ENCODE assay signal across 23 cellular contexts in genomic region chr7:105047932-105048331, GRCh38. TPM values are rescaled to one million over a fixed set of nuclear protein-coding genes. Genes with fewer than 3 reads are reported as not detected.
DNase-seq lines count a peak whose midpoint lies in the region; ATAC-seq, FAIRE-seq and TF ChIP-seq lines count a peak whose summit lies in the region.
"Had no signal": no experiment of that assay in that cellular context is flagged by ENCODE, and none has a peak within 500 bp of the region (broad histone marks: within the 10 kb centered on the region; RNA-seq: fewer than 3 reads in every experiment).

No MANE protein-coding gene starts in this region.

- ATAC-seq in HepG2 (no peak), right lobe of liver (no peak), psoas muscle (peak in 2 of 4 donors; percentile 33 to 35), HG03097 (IDR thresholded peaks at IDR 0.05; ENCODE audit: low FRiP score, unreplicated experiment) (no peak)

- H3K9me3 Mint-ChIP-seq in activated T-cell treated with anti-CD3 and anti-CD28 coated beads, Interleukin-2, amount 50 U/mL, for 24 hours, result no peaks in the 10 kb centered on the region

- H3K27me3 Mint-ChIP-seq in activated T-cell treated with anti-CD3 and anti-CD28 coated beads, Interleukin-2, amount 50 U/mL, for 24 hours, result no peaks in the 10 kb centered on the region

- peaks cover 67% of the 10 kb centered on the region for H3K4me1 Mint-ChIP-seq in activated T-cell treated with anti-CD3 and anti-CD28 coated beads, Interleukin-2, amount 50 U/mL, for 24 hours (ENCODE audit: low read depth)

- no peak for DNase-seq in activated T-cell treated with anti-CD3 and anti-CD28 coated beads, Interleukin-2, amount 50 U/mL, for 24 hours
- DNase-seq in activated T-cell treated with anti-CD3 and anti-CD28 coated beads, Interleukin-2, amount 50 U/mL, for 48 hours, result no peak
- DNase-seq in HepG2 (ENCODE audit: low spot score) (no peak), right lobe of liver (no peak), psoas muscle (no peak), AG08395 (ENCODE audit: low spot score) (no peak), NCI-H146 treated with DMSO at 0.1 percent for 48 hours (lab: John Stamatoyannopoulos, UW; ENCODE audit: unreplicated experiment) (no peak)
- DNase-seq: ACHN, C1 segment of cervical spinal cord, DMS53, GDM1, GOT3, HCEC 1CT, NCI-H1105, NCI-H146, NCI-H2029 treated with DMSO at 0.1 percent for 48 hours, NCI-H226, NCI-H510A treated with DMSO at 0.1 percent for 48 hours, NCI-H748 treated with DMSO at 0.1 percent for 48 hours had no signal

- H3K27me3 ChIP-seq in HepG2 (ENCODE audit: control insufficient read depth in 1 of 2, insufficient read depth in 2 of 2, low read length in 2 of 2) (no peaks in the 10 kb centered on the region), right lobe of liver (no peaks in the 10 kb centered on the region), psoas muscle (ENCODE audit: insufficient read depth in 3 of 3, low read length in 2 of 3) (no peaks in the 10 kb centered on the region)

- no peak overlapping the region for H3K27ac ChIP-seq in HepG2 (ENCODE audit: extremely low read length, insufficient read depth, low read length)
- no peak overlapping the region for H3K27ac ChIP-seq in right lobe of liver
- H3K27ac ChIP-seq in psoas muscle, result peak overlapping the region; percentile 21
- H3K27ac ChIP-seq: 22Rv1, KMS-11, RWPE1 had no signal

- no peak for TF ChIP-seq EP300 in HepG2 (IDR thresholded peaks at IDR 0.05; ENCODE audit: low read depth in 2 of 2, low read length in 2 of 2)
- no peak for TF ChIP-seq EP300 in HepG2 (CRISPR knock-in tag; IDR thresholded peaks at IDR 0.05; ENCODE audit: borderline replicate concordance)

- H3K4me3 Mint-ChIP-seq in activated T-cell treated with anti-CD3 and anti-CD28 coated beads, Interleukin-2, amount 50 U/mL, for 24 hours, result no peak overlapping the region

- 99% methylated on average over 4 of the region's 4 CpGs for WGBS in HepG2 (ENCODE audit: low lambda C conversion rate)
- 80% methylated on average over 3 of the region's 4 CpGs for WGBS in right lobe of liver (ENCODE audit: insufficient coverage, low coverage, low lambda C conversion rate, missing lambda C conversion rate)
- 62 to 84% (median 70%) methylated on average over 4 of the region's 4 CpGs for WGBS in psoas muscle, 3 donors

- 0 out of 2 replicates have a peak, but pooled peaks cover 9% of the 10 kb centered on the region for H4K20me1 ChIP-seq in HepG2 (ENCODE audit: insufficient read depth, low read length)

- no peak for TF ChIP-seq RAD21 in HepG2 (CRISPR knock-in tag; IDR thresholded peaks at IDR 0.05)

- POLR2A ChIA-PET in HepG2 (lab: Yijun Ruan, JAX), result no interaction called here

- H3K79me2 ChIP-seq in HepG2 (ENCODE audit: insufficient read depth, low read length), result peaks cover 15% of the 10 kb centered on the region

- no peak for FAIRE-seq in HepG2 (lab: Jason Lieb, UNC)

- H3K36me3 ChIP-seq in HepG2 (replicated peaks in 1 of 2; ENCODE audit: control insufficient read depth in 1 of 2, insufficient read depth in 2 of 2, low read length in 2 of 2) (peaks cover 10 to 68% of the 10 kb centered on the region in 2 experiments), right lobe of liver (peaks cover 0 to 1% (median under 1%) of the 10 kb centered on the region in 4 donors), psoas muscle (ENCODE audit: insufficient read depth in 1 of 2, low read depth in 1 of 2) (peaks cover 0 to 52% of the 10 kb centered on the region in 2 donors)

- in situ Hi-C loops in HepG2 (cut with HindIII; ENCODE audit: extremely low pct_ligation_motif_present, low pct_unique_long_range_greater_than_20kb), result no loop called here

- BruUV-seq in HepG2 (replicated peaks; lab: Mats Ljungman, UMichigan), result TSS peak; percentile 8

- H2AFZ ChIP-seq in HepG2 (ENCODE audit: low read length), result no peak overlapping the region

- peaks cover 88% of the 10 kb centered on the region for H3K36me3 Mint-ChIP-seq in activated T-cell treated with anti-CD3 and anti-CD28 coated beads, Interleukin-2, amount 50 U/mL, for 24 hours (ENCODE audit: low read depth)

- peak overlapping the region; percentile 44 for H3K27ac Mint-ChIP-seq in activated T-cell treated with anti-CD3 and anti-CD28 coated beads, Interleukin-2, amount 50 U/mL, for 24 hours

- CTCF ChIA-PET in HepG2 (lab: Yijun Ruan, JAX; ENCODE audit: low intra/inter-chr PET ratio, low total read pairs), result no interaction called here

- H3K4me1 ChIP-seq in HepG2 (ENCODE audit: insufficient read depth, low read length) (no peaks in the 10 kb centered on the region), right lobe of liver (peaks cover 0 to 10% (median 0%) of the 10 kb centered on the region in 4 donors), psoas muscle (peaks cover 37% of the 10 kb centered on the region)

- TF ChIP-seq POLR2A in HepG2 (IDR thresholded peaks at IDR 0.05; ENCODE audit: insufficient read depth in 1 of 2, low read depth in 2 of 2, low read length in 2 of 2), result no peak
- TF ChIP-seq POLR2A in right lobe of liver (IDR thresholded peaks at IDR 0.05), result no peak

- intact Hi-C loops in HepG2 (cut with micrococcal nuclease; ENCODE audit: unreplicated experiment), result no loop called here
- intact Hi-C loops in right lobe of liver (cut with DNase I), result no loop called here
- intact Hi-C loops in psoas muscle (cut with DNase I), result no loop called here

- H3K4me2 ChIP-seq in HepG2 (ENCODE audit: low read depth, low read length), result no peak overlapping the region
- H3K4me2 ChIP-seq: KMS-11 had no signal

- no peaks in the 10 kb centered on the region for H3K9me3 ChIP-seq in HepG2 (ENCODE audit: low read length)
- no peaks in the 10 kb centered on the region for H3K9me3 ChIP-seq in right lobe of liver
- H3K9me3 ChIP-seq in psoas muscle, result no peaks in the 10 kb centered on the region

- H3K4me3 ChIP-seq in HepG2 (replicated peaks in 1 of 3; ENCODE audit: insufficient read depth in 1 of 3, low read depth in 2 of 3, low read length in 3 of 3) (no peak overlapping the region), right lobe of liver (no peak overlapping the region), psoas muscle (no peak overlapping the region)

- no peak for TF ChIP-seq CTCF in HepG2 (CRISPR knock-in tag; IDR thresholded peaks at IDR 0.05)
- TF ChIP-seq CTCF in right lobe of liver (IDR thresholded peaks at IDR 0.05), result no peak
- no peak for TF ChIP-seq CTCF in psoas muscle (IDR thresholded peaks at IDR 0.05)

- H3K9ac ChIP-seq in HepG2 (ENCODE audit: insufficient read depth, low read depth, low read length), result no peak overlapping the region
- H3K9ac ChIP-seq: KMS-11 had no signal

TF ChIP-seq in HepG2, 621 proteins besides CTCF, POLR2A, EP300 and RAD21 (continues in another document):
- no peak for TF ChIP-seq TERF1 (CRISPR knock-in tag; IDR thresholded peaks at IDR 0.05)
- no peak for TF ChIP-seq ZNF430 (CRISPR knock-in tag; IDR thresholded peaks at IDR 0.05)
- TF ChIP-seq RFX1 (IDR thresholded peaks at IDR 0.05), result no peak
- no peak for TF ChIP-seq ZNF607 (CRISPR knock-in tag; IDR thresholded peaks at IDR 0.05; ENCODE audit: borderline replicate concordance)

RNA-seq across cellular contexts. Expression of gene KMT2E, which starts 33.9 kb away (rescaled TPM):
- total RNA-seq in HepG2 (2016; rRNA removed; fragmentation: Illumina TruSeq; extraction: Trizol), result 24.4 and 31.3 TPM in 2 replicates
- 33.8 and 35.5 TPM in 2 replicates for total RNA-seq in HepG2 (2016; cell fraction: cytosol; rRNA removed; fragmentation: Illumina TruSeq; extraction: Trizol; ENCODE audit: low read depth)
- total RNA-seq in HepG2 (2016; cell fraction: insoluble cytoplasmic fraction; rRNA removed; fragmentation: Illumina TruSeq; extraction: Trizol), result 22.1 and 28.1 TPM in 2 replicates
- 22.4 and 24.0 TPM in 2 replicates for total RNA-seq in HepG2 (2016; cell fraction: membrane; rRNA removed; fragmentation: Illumina TruSeq; extraction: Trizol)
- total RNA-seq in HepG2 (2016; cell fraction: nucleus; rRNA removed; fragmentation: Illumina TruSeq; extraction: Trizol), result 66.2 and 71.2 TPM in 2 replicates
- polyA plus RNA-seq in HepG2 (2011; rRNA removed), result 6.3 and 7.2 TPM in 2 replicates
- 4.4 and 6.3 TPM in 2 replicates for polyA plus RNA-seq in HepG2 (2011; cell fraction: cytosol; rRNA removed)
- 37.0 and 41.5 TPM in 2 replicates for polyA plus RNA-seq in HepG2 (2011; cell fraction: nucleus; rRNA removed)
- polyA plus RNA-seq in HepG2 (2012), result 22.0 and 24.0 TPM in 2 replicates
- polyA plus RNA-seq in HepG2 (2016; cell fraction: cytosol; fragmentation: Illumina TruSeq; extraction: Trizol; ENCODE audit: low read depth), result 0.65 and 0.67 TPM in 2 replicates
- 15.4 and 16.5 TPM in 2 replicates for polyA plus RNA-seq in HepG2 (2016; cell fraction: insoluble cytoplasmic fraction; fragmentation: Illumina TruSeq; extraction: Trizol; ENCODE audit: low read depth)
- 2.3 and 2.8 TPM in 2 replicates for polyA plus RNA-seq in HepG2 (2016; cell fraction: membrane; fragmentation: Illumina TruSeq; extraction: Trizol; ENCODE audit: low read depth)
- 36.9 and 42.5 TPM in 2 replicates for polyA plus RNA-seq in HepG2 (2016; cell fraction: nucleus; fragmentation: Illumina TruSeq; extraction: Trizol; ENCODE audit: insufficient read depth, low read depth)
- polyA minus RNA-seq in HepG2 (2011; rRNA and poly(A)+ RNA removed; ENCODE audit: low replicate concordance), result 34.9 and 41.2 TPM in 2 replicates
- 15.4 and 16.4 TPM in 2 replicates for polyA minus RNA-seq in HepG2 (2011; cell fraction: cytosol; rRNA and poly(A)+ RNA removed)
- 145 and 151 TPM in 2 replicates for polyA minus RNA-seq in HepG2 (2011; cell fraction: nucleus; rRNA and poly(A)+ RNA removed)
- total RNA-seq in right lobe of liver, result 10 to 100 TPM; 21.6 to 31.6 (median 25.3) TPM
- 10 to 100 TPM; 24.0 to 40.9 (median 27.0) TPM for total RNA-seq in psoas muscle
- 10 to 100 TPM in 1 of 3 donors, 1 to 10 TPM in 2; 6.2 to 18.1 (median 7.3) TPM for polyA plus RNA-seq in psoas muscle
